8 cellular contexts compared by ENCODE assay signal in the genomic region with DNA sequence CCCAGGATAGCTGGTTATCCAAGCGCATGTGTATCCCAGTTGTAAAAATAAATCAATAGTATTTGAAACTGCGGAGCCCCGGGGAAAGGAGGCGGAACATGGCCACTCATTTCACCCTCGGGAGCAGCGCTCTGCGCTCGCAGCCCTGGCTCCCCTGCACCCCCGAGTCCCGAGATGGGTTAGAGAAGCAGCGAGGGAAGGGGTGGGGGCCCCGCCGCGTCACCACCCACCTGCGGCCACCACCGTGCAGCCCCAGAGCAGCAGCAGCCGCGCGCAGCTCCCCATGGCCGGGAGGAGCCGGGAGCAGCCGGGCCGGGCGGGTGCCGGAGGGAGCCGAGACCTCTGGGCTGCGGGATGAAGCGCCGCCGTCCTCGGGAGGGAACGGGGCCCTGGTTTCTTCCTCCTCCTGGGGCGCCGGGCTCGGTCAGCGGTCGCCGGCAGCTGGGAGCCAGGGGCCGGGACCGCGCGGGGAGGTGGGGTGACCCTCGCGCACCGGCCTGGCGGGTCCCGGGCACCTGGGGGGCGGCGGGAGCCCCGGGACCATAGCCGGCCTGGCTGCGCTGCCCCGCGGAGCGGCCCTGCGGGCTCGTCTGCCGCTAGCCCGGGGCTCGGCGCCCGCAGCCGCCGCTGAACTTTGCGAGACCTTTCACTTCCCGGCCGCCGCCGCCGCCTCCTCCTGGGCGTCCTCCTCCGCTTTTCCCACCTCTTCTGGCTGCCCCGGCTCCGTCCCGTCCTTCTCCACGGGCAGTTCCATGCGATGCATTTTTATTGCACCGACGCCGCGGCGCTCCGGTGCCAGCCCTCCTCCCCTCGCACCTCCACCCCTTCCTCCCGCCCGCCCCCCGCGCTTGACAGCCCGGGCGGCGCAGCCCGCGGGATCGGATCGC. TPM values are rescaled to one million over a fixed set of nuclear protein-coding genes. Genes with fewer than 3 reads are reported as not detected.
DNase-seq lines count a peak whose midpoint lies in the region; ATAC-seq and TF ChIP-seq lines count a peak whose summit lies in the region.

A gene (minus strand): TSS at position 740 of the 887 bp plus-strand sequence. CDS start 455 bp downstream, at position 285.

- H3K9ac ChIP-seq in Loucy (ENCODE audit: low read depth, low read length, poor library complexity, severe bottlenecking), result no peak within 1 kb of the TSS

- no peaks in the 10 kb centered on the region for H3K9me3 Mint-ChIP-seq in activated CD4-positive, alpha-beta T cell treated with anti-CD3 and anti-CD28 coated beads for 36 hours (ENCODE audit: low read depth)
- no peaks in the 10 kb centered on the region for H3K9me3 Mint-ChIP-seq in activated T-cell treated with anti-CD3 and anti-CD28 coated beads, Interleukin-2, amount 50 U/mL, for 24 hours
- no peaks in the 10 kb centered on the region for H3K9me3 Mint-ChIP-seq in neural crest cell

- H3K27me3 ChIP-seq in Loucy (ENCODE audit: insufficient read depth, low read length, poor library complexity, severe bottlenecking), result peaks cover 53% of the 10 kb centered on the region

- H3K79me2 ChIP-seq in Loucy (ENCODE audit: insufficient read depth, low read length), result no peaks in the 10 kb centered on the region

- no peaks in the 10 kb centered on the region for H3F3A ChIP-seq in Loucy (ENCODE audit: low read depth)

- peak within 1 kb of the TSS; percentile 70 for H3K4me2 ChIP-seq in Loucy (ENCODE audit: low read depth, low read length, poor library complexity, severe bottlenecking)

- H3K4me3 Mint-ChIP-seq in activated CD4-positive, alpha-beta T cell treated with anti-CD3 and anti-CD28 coated beads for 36 hours, result peak within 1 kb of the TSS; percentile 66
- peak within 1 kb of the TSS; percentile 74 for H3K4me3 Mint-ChIP-seq in activated T-cell treated with anti-CD3 and anti-CD28 coated beads, Interleukin-2, amount 50 U/mL, for 24 hours
- peak within 1 kb of the TSS; percentile 93 for H3K4me3 Mint-ChIP-seq in neural crest cell

- H3K4me3 ChIP-seq in Loucy (ENCODE audit: low read length, poor library complexity, severe bottlenecking) (peak within 1 kb of the TSS; percentile 68), foreskin fibroblast (ENCODE audit: low read depth in 1 of 2, low read length in 2 of 2) (peak within 1 kb of the TSS; percentile 70 to 75)

- intact Hi-C loops in activated CD4-positive, alpha-beta T cell treated with anti-CD3 and anti-CD28 coated beads for 36 hours (cut with DNase I, micrococcal nuclease), result no loop called here

- no peaks in the 10 kb centered on the region for H3K36me3 Mint-ChIP-seq in activated CD4-positive, alpha-beta T cell treated with anti-CD3 and anti-CD28 coated beads for 36 hours (ENCODE audit: low read depth)
- no peaks in the 10 kb centered on the region for H3K36me3 Mint-ChIP-seq in activated T-cell treated with anti-CD3 and anti-CD28 coated beads, Interleukin-2, amount 50 U/mL, for 24 hours (ENCODE audit: low read depth)
- H3K36me3 Mint-ChIP-seq in neural crest cell (ENCODE audit: low read depth), result no peaks in the 10 kb centered on the region

- H4K20me1 ChIP-seq in Loucy (ENCODE audit: insufficient read depth, low read length, poor library complexity, severe bottlenecking), result no peaks in the 10 kb centered on the region

- POLR2A ChIA-PET in activated CD4-positive, alpha-beta T cell treated with anti-CD3 and anti-CD28 coated beads for 36 hours (lab: Charles Lee), result no interaction called here

- H3K27me3 Mint-ChIP-seq in activated CD4-positive, alpha-beta T cell treated with anti-CD3 and anti-CD28 coated beads for 36 hours, result peaks cover 55% of the 10 kb centered on the region
- peaks cover 85% of the 10 kb centered on the region for H3K27me3 Mint-ChIP-seq in activated T-cell treated with anti-CD3 and anti-CD28 coated beads, Interleukin-2, amount 50 U/mL, for 24 hours
- peaks cover 92% of the 10 kb centered on the region for H3K27me3 Mint-ChIP-seq in neural crest cell (ENCODE audit: low read depth)

- no peak for TF ChIP-seq CTCF in Loucy (conservative IDR thresholded peaks at IDR 0.05; ENCODE audit: low read length)
- TF ChIP-seq CTCF in foreskin fibroblast (IDR thresholded peaks at IDR 0.05; ENCODE audit: low read depth, low read length), result no peak
- TF ChIP-seq CTCF in neural crest cell (conservative IDR thresholded peaks at IDR 0.05), result no peak

- ATAC-seq in activated CD4-positive, alpha-beta T cell treated with anti-CD3 and anti-CD28 coated beads for 36 hours, result peak; percentile 49
- ATAC-seq in GM18861 (IDR thresholded peaks at IDR 0.05; ENCODE audit: unreplicated experiment), result no peak

- CTCF ChIA-PET in activated CD4-positive, alpha-beta T cell treated with anti-CD3 and anti-CD28 coated beads for 36 hours (lab: Charles Lee), result no interaction called here

- H3K27ac Mint-ChIP-seq in activated CD4-positive, alpha-beta T cell treated with anti-CD3 and anti-CD28 coated beads for 36 hours, result no peak within 1 kb of the TSS
- no peak within 1 kb of the TSS for H3K27ac Mint-ChIP-seq in activated T-cell treated with anti-CD3 and anti-CD28 coated beads, Interleukin-2, amount 50 U/mL, for 24 hours
- H3K27ac Mint-ChIP-seq in neural crest cell (ENCODE audit: unreplicated experiment), result peak within 1 kb of the TSS; percentile 57

- H3K9me3 ChIP-seq in Loucy (ENCODE audit: insufficient read depth, low read depth, low read length), result no peaks in the 10 kb centered on the region

- H2AFZ ChIP-seq in Loucy (ENCODE audit: low read length), result peak within 1 kb of the TSS; percentile 57; the same call in 1 of the 2 replicates

- no peaks in the 10 kb centered on the region for H3K36me3 ChIP-seq in Loucy (ENCODE audit: insufficient read depth, low read length)

- peaks cover 6% of the 10 kb centered on the region for H3K4me1 Mint-ChIP-seq in activated CD4-positive, alpha-beta T cell treated with anti-CD3 and anti-CD28 coated beads for 36 hours
- H3K4me1 Mint-ChIP-seq in activated T-cell treated with anti-CD3 and anti-CD28 coated beads, Interleukin-2, amount 50 U/mL, for 24 hours (ENCODE audit: low read depth), result peaks cover 12% of the 10 kb centered on the region
- H3K4me1 Mint-ChIP-seq in neural crest cell, result peaks cover 12% of the 10 kb centered on the region

- DNase-seq in activated CD4-positive, alpha-beta T cell treated with anti-CD3 and anti-CD28 coated beads for 36 hours, result peak; percentile 48
- no peak for DNase-seq in activated CD4-positive, alpha-beta T cell treated with anti-CD3 and anti-CD28 coated beads for 1 hour
- peak; percentile 53 for DNase-seq in activated T-cell treated with anti-CD3 and anti-CD28 coated beads, Interleukin-2, amount 50 U/mL, for 24 hours
- peak; percentile 53 to 83 for DNase-seq in foreskin fibroblast
- peak; percentile 36 for DNase-seq in neural crest cell (ENCODE audit: low read depth, low spot score)
- DNase-seq in NK-92 (lab: John Stamatoyannopoulos, UW; ENCODE audit: unreplicated experiment), result no peak

- H3K9me2 ChIP-seq in Loucy (replicated peaks; ENCODE audit: low read depth, low read length), result no peaks in the 10 kb centered on the region

- peaks cover 4% of the 10 kb centered on the region for H3K4me1 ChIP-seq in Loucy (ENCODE audit: insufficient read depth, low read length, poor library complexity, severe bottlenecking)

RNA-seq across cellular contexts. Expression of the gene that starts here (rescaled TPM):
- not detected for total RNA-seq in activated CD4-positive, alpha-beta T cell treated with anti-CD3 and anti-CD28 coated beads for 36 hours
- total RNA-seq in neural crest cell, result 5.7 and 6.0 TPM in 2 replicates

Comparison
In these comparisons a context has a peak if more than half of its experiments do, and no peak if none do; other contexts are left out.
1. Peak in DNase-seq and ATAC-seq in activated CD4-positive, alpha-beta T cell treated with anti-CD3 and anti-CD28 coated beads for 36 hours; RNA of the gene not detected or under 1 TPM.
2. DNase-seq: peak in activated T-cell treated with anti-CD3 and anti-CD28 coated beads, Interleukin-2, amount 50 U/mL, for 24 hours (single experiment), foreskin fibroblast (2 of 2) and neural crest cell (single experiment); none in activated CD4-positive, alpha-beta T cell treated with anti-CD3 and anti-CD28 coated beads for 1 hour (single experiment) and NK-92 (single experiment).
3. Peak in every context shown above with its lines, with median percentiles within 50 percentile points of each other: H3K4me3 Mint-ChIP-seq.